In the genomic region with DNA sequence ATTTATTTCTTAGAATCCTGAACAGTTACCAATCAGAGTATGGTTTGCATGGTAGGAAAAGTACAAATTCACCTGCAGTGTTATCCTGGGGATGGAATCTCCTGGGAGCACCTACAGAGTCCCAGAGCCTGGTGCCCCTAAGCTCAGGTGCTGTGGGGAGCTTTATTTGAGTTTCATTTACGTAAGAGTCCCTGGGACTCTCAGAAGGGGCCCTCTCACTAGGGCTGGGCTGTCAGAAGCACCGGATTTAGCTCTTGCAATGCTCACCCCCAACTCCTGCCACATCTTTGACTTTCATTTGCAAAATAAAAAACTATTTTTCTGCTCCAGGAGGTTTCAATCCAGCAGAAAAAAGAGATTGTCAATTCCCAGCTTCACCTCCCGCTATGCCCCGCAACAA, we compare ENCODE assay signal across 8 cellular contexts.
"Had no signal": no experiment of that assay in that cellular context is flagged by ENCODE, and none has a peak within 500 bp of the region (broad histone marks: within the 10 kb centered on the region; RNA-seq: fewer than 3 reads in every experiment).

No MANE protein-coding gene starts in this region.

- H3K4me3 ChIP-seq: GM23248, HAP-1, K562 had no signal

- H3K9me3 ChIP-seq: HAP-1 had no signal

- DNase-seq: GM23248, HFFc6, IMR-90, KG1 had no signal

- H3K27ac ChIP-seq: GM23248, HL-60 had no signal

- H3K4me3 Mint-ChIP-seq: HFFc6 had no signal

- H3K27ac Mint-ChIP-seq: HFFc6 had no signal

- H3K36me3 ChIP-seq: HAP-1 had no signal

- H3K9ac ChIP-seq: GM23248 had no signal

- H2AFZ ChIP-seq: GM23248 had no signal

- ATAC-seq: HCT116, K562 had no signal
